In the genomic region with DNA sequence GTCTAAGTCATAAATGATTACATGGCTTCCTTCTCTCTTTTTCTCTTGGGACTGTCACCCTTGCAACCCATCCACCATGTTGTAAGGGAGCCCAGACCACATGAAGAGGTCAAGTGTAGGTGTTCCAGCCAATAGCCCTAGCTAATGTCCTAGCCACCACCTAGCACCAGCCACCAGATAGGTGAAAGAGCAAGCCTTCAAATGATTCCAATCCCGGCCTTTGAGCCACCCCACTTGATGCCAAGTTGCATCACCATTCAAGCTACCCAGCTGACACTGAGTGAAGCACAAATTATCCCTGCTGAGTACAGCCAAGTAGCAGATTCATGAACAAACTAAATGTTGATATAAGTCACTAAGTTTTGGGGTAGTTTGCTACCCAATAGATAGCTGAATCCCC, we compare ENCODE assay signal across 33 cellular contexts.
"Had no signal": no experiment of that assay in that cellular context is flagged by ENCODE, and none has a peak within 500 bp of the region (broad histone marks: within the 10 kb centered on the region; RNA-seq: fewer than 3 reads in every experiment).

No MANE protein-coding gene starts in this region.

- H3K27me3 ChIP-seq: brain microvascular endothelial cell, Peyer's patch, SJSA1 had no signal

- H3K27ac ChIP-seq: brain microvascular endothelial cell, Peyer's patch, SJSA1, WERI-Rb-1 had no signal

- H3K9me3 Mint-ChIP-seq: activated CD4-positive, alpha-beta T cell treated with anti-CD3 and anti-CD28 coated beads, Interleukin-2, amount 10 ng/mL, durations not matched to agents 24 days and 14 days; activated naive CD4-positive, alpha-beta T cell treated with anti-CD3 and anti-CD28 coated beads, Interleukin-2, amount 50 U/mL, for 72 hours; activated T-cell treated with anti-CD3 and anti-CD28 coated beads, Interleukin-2, amount 50 U/mL, for 72 hours; activated T-helper 17 cell treated with anti-CD3 and anti-CD28 coated beads, Interleukin-2, amount 50 U/mL, for 72 hours had no signal

- H3K27me3 Mint-ChIP-seq: activated T-helper 17 cell treated with anti-CD3 and anti-CD28 coated beads, Interleukin-2, amount 50 U/mL, for 72 hours had no signal

- H3K9me3 ChIP-seq: SJSA1 had no signal

- H3K36me3 ChIP-seq: brain microvascular endothelial cell, Peyer's patch, SJSA1, WERI-Rb-1 had no signal

- H3K4me3 ChIP-seq: K562, Peyer's patch, SJSA1 had no signal

- H3K4me1 Mint-ChIP-seq: activated T-helper 17 cell treated with anti-CD3 and anti-CD28 coated beads, Interleukin-2, amount 50 U/mL, for 72 hours had no signal

- H3K4me1 ChIP-seq: Peyer's patch, SJSA1 had no signal

- H3K27ac Mint-ChIP-seq: activated T-cell treated with anti-CD3 and anti-CD28 coated beads, Interleukin-2, amount 50 U/mL, for 72 hours; activated T-helper 17 cell treated with anti-CD3 and anti-CD28 coated beads, Interleukin-2, amount 50 U/mL, for 72 hours had no signal

- DNase-seq: activated CD4-positive, alpha-beta T cell treated with anti-CD3 and anti-CD28 coated beads, Interleukin-2, amount 10 ng/mL, durations not matched to agents 24 days and 14 days; activated CD4-positive, alpha-beta T cell treated with anti-CD3 and anti-CD28 coated beads, Interleukin-2, amount 50 U/mL, for 4 hours; activated CD8-positive, alpha-beta T cell treated with anti-CD3 and anti-CD28 coated beads for 36 hours; activated effector memory CD4-positive, alpha-beta T cell treated with anti-CD3 and anti-CD28 coated beads, Interleukin-2, amount 50 U/mL, for 16 hours; activated naive CD4-positive, alpha-beta T cell; activated T-cell treated with anti-CD3 and anti-CD28 coated beads, Interleukin-2, amount 50 U/mL, for 1 hour; activated T-cell treated with anti-CD3 and anti-CD28 coated beads, Interleukin-2, amount 50 U/mL, for 72 hours; amniotic stem cell; aorta; brain microvascular endothelial cell; central memory CD4-positive, alpha-beta T cell; NCI-H1092 treated with DMSO at 0.1 percent for 48 hours; NCI-H1417; NCI-H146; NCI-H187 treated with DMSO at 0.1 percent for 48 hours; NCI-H2081; NCI-H2171 treated with DMSO at 0.1 percent for 48 hours; NCI-H2227 treated with DMSO at 0.1 percent for 48 hours; NCI-H446 treated with DMSO at 0.1 percent for 48 hours; NK-92 treated with Interleukin-12 subunit alpha and Interleukin-12 subunit beta, amount 100 ng/mL, for 24 hours; PC-3; Peyer's patch; RPMI8226; SHP77 treated with DMSO at 0.1 percent for 48 hours; SW 1271; T-helper 1 cell; T-helper 2 cell; T1000 had no signal

- ATAC-seq: activated CD8-positive, alpha-beta T cell treated with anti-CD3 and anti-CD28 coated beads for 36 hours; activated naive CD4-positive, alpha-beta T cell treated with anti-CD3 and anti-CD28 coated beads, Interleukin-2, amount 50 U/mL, for 72 hours; activated T-cell treated with anti-CD3 and anti-CD28 coated beads, Interleukin-2, amount 50 U/mL, for 72 hours; activated T-helper 17 cell treated with anti-CD3 and anti-CD28 coated beads, Interleukin-2, amount 50 U/mL, for 72 hours; K562; PC-3 had no signal

- FAIRE-seq: K562 had no signal

- H3K4me3 Mint-ChIP-seq: activated CD4-positive, alpha-beta T cell treated with anti-CD3 and anti-CD28 coated beads, Interleukin-2, amount 10 ng/mL, durations not matched to agents 24 days and 14 days; activated CD8-positive, alpha-beta T cell treated with anti-CD3 and anti-CD28 coated beads for 36 hours; activated T-cell treated with anti-CD3 and anti-CD28 coated beads, Interleukin-2, amount 50 U/mL, for 72 hours had no signal
